In the genomic region with DNA sequence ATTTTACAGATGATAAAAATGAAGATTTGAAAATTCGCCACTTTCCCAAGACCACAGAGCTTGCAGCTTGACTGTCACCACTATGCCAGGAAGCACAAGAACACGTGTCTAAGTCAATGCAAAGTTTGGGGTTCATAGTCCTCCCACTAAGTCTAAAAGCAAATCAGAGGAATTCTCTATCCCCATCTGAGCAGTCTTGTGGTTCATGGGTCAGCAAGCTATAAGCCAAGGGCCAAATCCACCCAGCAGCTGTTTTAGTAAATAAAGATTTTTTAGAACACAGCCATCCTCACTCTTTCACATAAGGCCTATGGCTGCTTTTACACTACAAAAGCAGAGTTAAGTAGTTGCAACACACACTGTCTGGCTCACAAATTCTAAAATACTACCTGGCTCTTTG, we compare ENCODE assay signal across 27 cellular contexts.
DNase-seq lines count a peak whose midpoint lies in the region; ATAC-seq and TF ChIP-seq lines count a peak whose summit lies in the region.
"Had no signal": no experiment of that assay in that cellular context is flagged by ENCODE, and none has a peak within 500 bp of the region (broad histone marks: within the 10 kb centered on the region; RNA-seq: fewer than 3 reads in every experiment).

No MANE protein-coding gene starts in this region.

- H3K4me1 ChIP-seq in GM23338 (ENCODE audit: insufficient read depth) (peaks cover 13% of the 10 kb centered on the region), neuron (ENCODE audit: insufficient read depth, low read length) (peaks cover 3% of the 10 kb centered on the region)

- H2AFZ ChIP-seq in GM23338 (peak overlapping the region; percentile 60; the same call in 1 of the 2 replicates), SU-DHL-6 (ENCODE audit: low read depth, low read length, severe bottlenecking) (peak overlapping the region; percentile 24), neuron (ENCODE audit: low read depth, low read length) (peak overlapping the region; percentile 24)

- no peak overlapping the region for H3K9ac ChIP-seq in SU-DHL-6 (ENCODE audit: low read length)

- intact Hi-C loops in head of caudate nucleus (cut with DNase I): no loop called here

- H4K20me1 ChIP-seq in GM23338 (replicated peaks; ENCODE audit: insufficient read depth): no peaks in the 10 kb centered on the region
- no peaks in the 10 kb centered on the region for H4K20me1 ChIP-seq in SU-DHL-6 (ENCODE audit: low read depth, low read length)

- H3K36me3 ChIP-seq in GM23338 (ENCODE audit: insufficient read depth): no peaks in the 10 kb centered on the region
- no peaks in the 10 kb centered on the region for H3K36me3 ChIP-seq in SU-DHL-6 (ENCODE audit: low read length)
- no peaks in the 10 kb centered on the region for H3K36me3 ChIP-seq in neuron (ENCODE audit: insufficient read depth, low read length)

- peaks cover 8% of the 10 kb centered on the region for H3K4me1 Mint-ChIP-seq in GM23338
- no peaks in the 10 kb centered on the region for H3K4me1 Mint-ChIP-seq in activated T-cell treated with anti-CD3 and anti-CD28 coated beads, Interleukin-2, amount 50 U/mL, for 4 hours (ENCODE audit: low read depth)
- H3K4me1 Mint-ChIP-seq: neural crest cell had no signal

- H3K27ac ChIP-seq in GM23338 (ENCODE audit: low read depth): no peak overlapping the region
- H3K27ac ChIP-seq in SU-DHL-6 (ENCODE audit: low read depth, low read length): no peak overlapping the region

- ATAC-seq in GM23338: no peak
- no peak for ATAC-seq in activated T-cell treated with anti-CD3 and anti-CD28 coated beads, Interleukin-2, amount 50 U/mL, for 4 hours
- ATAC-seq: CD8-positive, alpha-beta T cell; effector memory CD8-positive, alpha-beta T cell; Panc1; sciatic nerve had no signal

- no peak overlapping the region for H3K4me3 Mint-ChIP-seq in GM23338
- H3K4me3 Mint-ChIP-seq in activated T-cell treated with anti-CD3 and anti-CD28 coated beads, Interleukin-2, amount 50 U/mL, for 4 hours: no peak overlapping the region
- H3K4me3 Mint-ChIP-seq: activated naive CD4-positive, alpha-beta T cell treated with anti-CD3 and anti-CD28 coated beads for 36 hours; activated T-helper 1 cell treated with anti-CD3 and anti-CD28 coated beads, Interleukin-12 subunit alpha, Interleukin-12 subunit beta, Interleukin-2, Interleukin-4 antibody, amounts not matched to agents 30 ng/mL and 10 ng/mL and 1 ng/mL, durations not matched to agents 14 hours and 24 hours and 36 hours; CD8-positive, alpha-beta T cell; effector memory CD8-positive, alpha-beta T cell; neural crest cell had no signal

- H3K9me2 ChIP-seq in GM23338 (ENCODE audit: insufficient read depth): no peaks in the 10 kb centered on the region
- no peaks in the 10 kb centered on the region for H3K9me2 ChIP-seq in SU-DHL-6 (replicated peaks; ENCODE audit: insufficient read depth, low read length)

- H3K4me3 ChIP-seq in GM23338: no peak overlapping the region
- H3K4me3 ChIP-seq in SU-DHL-6 (ENCODE audit: insufficient read depth, low read length, poor library complexity, severe bottlenecking): no peak overlapping the region
- H3K4me3 ChIP-seq in neuron (ENCODE audit: low read length): no peak overlapping the region
- H3K4me3 ChIP-seq: lung had no signal

- no peaks in the 10 kb centered on the region for H3K79me2 ChIP-seq in GM23338 (replicated peaks; ENCODE audit: insufficient read depth)
- no peaks in the 10 kb centered on the region for H3K79me2 ChIP-seq in SU-DHL-6 (ENCODE audit: insufficient read depth, low read length)

- H3K27me3 Mint-ChIP-seq in GM23338 (ENCODE audit: insufficient read depth, low read depth, poor library complexity): no peaks in the 10 kb centered on the region
- no peaks in the 10 kb centered on the region for H3K27me3 Mint-ChIP-seq in activated T-cell treated with anti-CD3 and anti-CD28 coated beads, Interleukin-2, amount 50 U/mL, for 4 hours (ENCODE audit: low read depth)
- H3K27me3 Mint-ChIP-seq: effector memory CD8-positive, alpha-beta T cell; progenitor cell of endocrine pancreas had no signal

- no peaks in the 10 kb centered on the region for H3K27me3 ChIP-seq in GM23338 (ENCODE audit: insufficient read depth)
- H3K27me3 ChIP-seq in SU-DHL-6 (ENCODE audit: low read length): no peaks in the 10 kb centered on the region
- H3K27me3 ChIP-seq in neuron (ENCODE audit: insufficient read depth, low read length): no peaks in the 10 kb centered on the region

- no peak for DNase-seq in GM23338 (ENCODE audit: low spot score)
- peak; percentile 70 for DNase-seq in fibroblast of peridontal ligament (ENCODE audit: extremely low read depth)
- DNase-seq in amygdala (lab: John Stamatoyannopoulos, UW): no peak
- no peak for DNase-seq in NCI-H1694 treated with DMSO at 0.1 percent for 48 hours (lab: John Stamatoyannopoulos, UW)
- no peak for DNase-seq in activated T-cell treated with anti-CD3 and anti-CD28 coated beads, Interleukin-2, amount 50 U/mL, for 4 hours
- DNase-seq in head of caudate nucleus: no peak
- DNase-seq: activated CD4-positive, alpha-beta T cell treated with anti-CD3 and anti-CD28 coated beads, Interleukin-2, amount 50 U/mL, for 48 hours; activated CD4-positive, CD25-positive, alpha-beta regulatory T cell; activated naive CD4-positive, alpha-beta T cell treated with anti-CD3 and anti-CD28 coated beads for 36 hours; AML-193; CD8-positive, alpha-beta T cell; effector memory CD8-positive, alpha-beta T cell; erythroblast; NCI-H2029 treated with DMSO at 0.1 percent for 48 hours; NCI-H2227 treated with DMSO at 0.1 percent for 48 hours; NCI-H69; SHP77; stimulated activated naive CD4-positive, alpha-beta T cell treated with Interleukin-2 at 50 U/mL for 16 hours; T-helper 1 cell had no signal

- no peak overlapping the region for H3K4me2 ChIP-seq in GM23338
- H3K4me2 ChIP-seq in SU-DHL-6 (ENCODE audit: low read depth, low read length, poor library complexity, severe bottlenecking): no peak overlapping the region

- no peaks in the 10 kb centered on the region for H3K36me3 Mint-ChIP-seq in GM23338 (ENCODE audit: low read depth)
- no peaks in the 10 kb centered on the region for H3K36me3 Mint-ChIP-seq in activated T-cell treated with anti-CD3 and anti-CD28 coated beads, Interleukin-2, amount 50 U/mL, for 4 hours (ENCODE audit: insufficient read depth)
- H3K36me3 Mint-ChIP-seq: CD8-positive, alpha-beta T cell had no signal

- H3K9me3 ChIP-seq in SU-DHL-6 (ENCODE audit: insufficient read depth, low read length): no peaks in the 10 kb centered on the region
- no peaks in the 10 kb centered on the region for H3K9me3 ChIP-seq in neuron (ENCODE audit: low read length)

- H3F3A ChIP-seq in GM23338 (replicated peaks; ENCODE audit: low read depth) (no peaks in the 10 kb centered on the region), SU-DHL-6 (ENCODE audit: insufficient read depth) (no peaks in the 10 kb centered on the region)

- no peaks in the 10 kb centered on the region for H3K9me3 Mint-ChIP-seq in GM23338
- H3K9me3 Mint-ChIP-seq in activated T-cell treated with anti-CD3 and anti-CD28 coated beads, Interleukin-2, amount 50 U/mL, for 4 hours: peaks cover 5% of the 10 kb centered on the region
- H3K9me3 Mint-ChIP-seq: activated T-helper 1 cell treated with anti-CD3 and anti-CD28 coated beads, Interleukin-12 subunit alpha, Interleukin-12 subunit beta, Interleukin-2, Interleukin-4 antibody, amounts not matched to agents 30 ng/mL and 10 ng/mL and 1 ng/mL, durations not matched to agents 14 hours and 24 hours and 36 hours; neural crest cell had no signal

- TF ChIP-seq CTCF in GM23338 (conservative IDR thresholded peaks at IDR 0.05; ENCODE audit: low read depth in 2 of 2): no peak
- TF ChIP-seq CTCF in SU-DHL-6 (IDR thresholded peaks at IDR 0.05; ENCODE audit: insufficient read depth, low read length, poor library complexity, severe bottlenecking): no peak

- no peak overlapping the region for H3K27ac Mint-ChIP-seq in GM23338
- H3K27ac Mint-ChIP-seq: activated naive CD4-positive, alpha-beta T cell treated with anti-CD3 and anti-CD28 coated beads for 36 hours; activated T-helper 1 cell treated with anti-CD3 and anti-CD28 coated beads, Interleukin-12 subunit alpha, Interleukin-12 subunit beta, Interleukin-2, Interleukin-4 antibody, amounts not matched to agents 30 ng/mL and 10 ng/mL and 1 ng/mL, durations not matched to agents 14 hours and 24 hours and 36 hours; CD8-positive, alpha-beta T cell; effector memory CD8-positive, alpha-beta T cell; progenitor cell of endocrine pancreas had no signal

TF ChIP-seq in GM23338, 12 proteins besides CTCF, POLR2A, EP300 and RAD21:
- TF ChIP-seq EZH2phosphoT487 (IDR thresholded peaks at IDR 0.05; ENCODE audit: unreplicated experiment) (no peak), ZNF331 (CRISPR knock-in tag; IDR thresholded peaks at IDR 0.05; ENCODE audit: low read depth) (no peak), ZNF114 (CRISPR knock-in tag; IDR thresholded peaks at IDR 0.05) (no peak), JUNB (IDR thresholded peaks at IDR 0.05; ENCODE audit: unreplicated experiment) (no peak)
- TF ChIP-seq, protein P1, sequence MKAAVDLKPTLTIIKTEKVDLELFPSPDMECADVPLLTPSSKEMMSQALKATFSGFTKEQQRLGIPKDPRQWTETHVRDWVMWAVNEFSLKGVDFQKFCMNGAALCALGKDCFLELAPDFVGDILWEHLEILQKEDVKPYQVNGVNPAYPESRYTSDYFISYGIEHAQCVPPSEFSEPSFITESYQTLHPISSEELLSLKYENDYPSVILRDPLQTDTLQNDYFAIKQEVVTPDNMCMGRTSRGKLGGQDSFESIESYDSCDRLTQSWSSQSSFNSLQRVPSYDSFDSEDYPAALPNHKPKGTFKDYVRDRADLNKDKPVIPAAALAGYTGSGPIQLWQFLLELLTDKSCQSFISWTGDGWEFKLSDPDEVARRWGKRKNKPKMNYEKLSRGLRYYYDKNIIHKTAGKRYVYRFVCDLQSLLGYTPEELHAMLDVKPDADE (IDR thresholded peaks at IDR 0.05): no peak
